In genomic region chr13:34159946-34160345, GRCh38 we compare ENCODE assay signal across 28 cellular contexts.
"Had no signal": no experiment of that assay in that cellular context is flagged by ENCODE, and none has a peak within 500 bp of the region (broad histone marks: within the 10 kb centered on the region; RNA-seq: fewer than 3 reads in every experiment).

No MANE protein-coding gene starts in this region.

- H3K4me3 Mint-ChIP-seq: naive thymus-derived CD4-positive, alpha-beta T cell; natural killer cell treated with Interleukin-12 subunit alpha and Interleukin-12 subunit beta and Interleukin-15 and Interleukin-18, amount 100 ng/mL, for 72 hours; stimulated activated effector memory CD8-positive, alpha-beta T cell treated with anti-CD3 and anti-CD28 coated beads, Interleukin-12 subunit alpha, Interleukin-12 subunit beta, amount 100 ng/mL, for 72 hours; stimulated activated naive CD8-positive, alpha-beta T cell treated with anti-CD3 and anti-CD28 coated beads, Interleukin-15, amount 100 ng/mL, for 72 hours; type B pancreatic cell had no signal

- H3K27ac ChIP-seq: lower lobe of right lung, ovary, right atrium auricular region, skin epidermis, testis, tibial nerve, uterus had no signal

- H3K27ac Mint-ChIP-seq: naive thymus-derived CD4-positive, alpha-beta T cell; natural killer cell treated with Interleukin-12 subunit alpha and Interleukin-12 subunit beta and Interleukin-15 and Interleukin-18, amount 100 ng/mL, for 72 hours; stimulated activated effector memory CD8-positive, alpha-beta T cell treated with anti-CD3 and anti-CD28 coated beads, Interleukin-12 subunit alpha, Interleukin-12 subunit beta, amount 100 ng/mL, for 72 hours; stimulated activated naive CD8-positive, alpha-beta T cell treated with anti-CD3 and anti-CD28 coated beads, Interleukin-15, amount 100 ng/mL, for 72 hours; type B pancreatic cell had no signal

- H3K36me3 ChIP-seq: lower lobe of right lung, ovary, right atrium auricular region, tibial nerve, uterus had no signal

- H3K9me3 ChIP-seq: lower lobe of right lung, mucosa of descending colon, ovary, right atrium auricular region, testis, tibial nerve, uterus had no signal

- H3K36me3 Mint-ChIP-seq: natural killer cell treated with Interleukin-12 subunit alpha and Interleukin-12 subunit beta and Interleukin-15 and Interleukin-18, amount 100 ng/mL, for 72 hours; stimulated activated effector memory CD8-positive, alpha-beta T cell treated with anti-CD3 and anti-CD28 coated beads, Interleukin-12 subunit alpha, Interleukin-12 subunit beta, amount 100 ng/mL, for 72 hours; type B pancreatic cell had no signal

- H3K27me3 Mint-ChIP-seq: progenitor cell of endocrine pancreas had no signal

- DNase-seq: head of caudate nucleus; hippocampal formation; kidney glomerular epithelial cell; left cardiac atrium; left ventricle myocardium superior; lower lobe of right lung; mammary epithelial cell; midbrain; mucosa of descending colon; naive thymus-derived CD4-positive, alpha-beta T cell; ovary; stimulated activated CD4-positive, alpha-beta T cell treated with anti-CD3 and anti-CD28 coated beads, Interleukin-12 subunit alpha, Interleukin-12 subunit beta, amount 100 ng/mL, for 4 hours; stimulated activated CD4-positive, alpha-beta T cell treated with anti-CD3 and anti-CD28 coated beads, Interleukin-15, amount 100 ng/mL, for 24 hours; stimulated activated CD4-positive, alpha-beta T cell treated with anti-CD3 and anti-CD28 coated beads, Interleukin-4, amount 100 ng/mL, for 24 hours; stimulated activated naive CD4-positive, alpha-beta T cell treated with Interleukin-2 at 50 U/mL for 16 hours; stimulated activated naive CD8-positive, alpha-beta T cell treated with anti-CD3 and anti-CD28 coated beads, Interleukin-15, amount 100 ng/mL, for 72 hours; testis; uterus had no signal

- FAIRE-seq: keratinocyte had no signal

- H3K4me3 ChIP-seq: lower lobe of right lung, mucosa of descending colon, ovary, right atrium auricular region, skin epidermis, testis, tibial nerve, uterus had no signal

- H3K27me3 ChIP-seq: ovary, right atrium auricular region, testis, tibial nerve, uterus had no signal

- ATAC-seq: left cardiac atrium; left lobe of liver; left ventricle myocardium superior; lower lobe of right lung; mucosa of descending colon; naive thymus-derived CD4-positive, alpha-beta T cell; natural killer cell treated with Interleukin-12 subunit alpha and Interleukin-12 subunit beta and Interleukin-15 and Interleukin-18, amount 100 ng/mL, for 72 hours; sciatic nerve; stimulated activated effector memory CD8-positive, alpha-beta T cell treated with anti-CD3 and anti-CD28 coated beads, Interleukin-12 subunit alpha, Interleukin-12 subunit beta, amount 100 ng/mL, for 72 hours; stimulated activated naive CD8-positive, alpha-beta T cell treated with anti-CD3 and anti-CD28 coated beads, Interleukin-15, amount 100 ng/mL, for 72 hours had no signal
